ENCODE assay signal across 1 cellular context in the genomic region with DNA sequence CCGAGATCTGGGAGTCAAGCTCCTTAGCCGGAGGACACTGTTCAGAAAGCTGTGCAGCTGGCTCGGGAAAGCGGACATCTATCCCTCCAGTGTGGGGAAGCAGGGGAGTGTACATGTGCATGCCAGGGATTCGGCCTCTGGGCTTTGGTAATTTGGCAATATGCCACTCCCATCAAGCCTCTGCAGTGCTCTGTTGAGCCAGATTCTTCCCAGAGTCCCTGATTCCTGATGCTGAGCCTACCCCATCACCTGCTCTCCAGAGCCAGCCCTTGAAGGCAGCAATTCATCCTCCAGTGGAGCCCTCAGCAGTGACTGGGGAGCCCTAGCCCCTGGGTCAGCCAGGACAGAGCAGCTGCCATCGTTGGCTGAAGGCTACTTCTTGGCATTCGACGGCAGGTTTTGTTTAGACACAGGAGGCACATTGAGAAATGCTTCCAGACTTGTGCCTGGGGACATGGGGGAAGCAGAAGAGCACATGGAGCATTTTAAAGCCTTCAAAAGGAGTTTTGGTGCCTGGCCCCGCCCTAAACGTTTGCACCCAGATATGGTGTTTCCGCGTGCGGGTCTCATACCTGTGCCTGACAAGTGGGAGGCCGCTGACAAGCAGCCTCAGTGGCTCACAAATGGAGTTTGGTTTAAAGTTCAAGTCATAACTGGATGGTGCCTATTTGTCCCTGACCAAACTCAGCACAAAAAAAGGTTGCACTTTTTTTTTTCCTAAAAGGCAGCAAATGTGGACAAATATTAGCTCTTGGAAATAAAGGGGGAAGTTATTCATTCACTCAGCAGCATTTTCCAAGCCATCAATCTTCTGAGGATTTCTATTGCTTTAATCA.
TF ChIP-seq lines count a peak whose summit lies in the region.

No MANE protein-coding gene starts in this region.

TF ChIP-seq in SK-N-SH treated with all-trans-retinoic acid at 6 μM for 48 hours, 23 proteins besides CTCF, POLR2A, EP300 and RAD21 (continued from another document):
- TF ChIP-seq, protein P1, sequence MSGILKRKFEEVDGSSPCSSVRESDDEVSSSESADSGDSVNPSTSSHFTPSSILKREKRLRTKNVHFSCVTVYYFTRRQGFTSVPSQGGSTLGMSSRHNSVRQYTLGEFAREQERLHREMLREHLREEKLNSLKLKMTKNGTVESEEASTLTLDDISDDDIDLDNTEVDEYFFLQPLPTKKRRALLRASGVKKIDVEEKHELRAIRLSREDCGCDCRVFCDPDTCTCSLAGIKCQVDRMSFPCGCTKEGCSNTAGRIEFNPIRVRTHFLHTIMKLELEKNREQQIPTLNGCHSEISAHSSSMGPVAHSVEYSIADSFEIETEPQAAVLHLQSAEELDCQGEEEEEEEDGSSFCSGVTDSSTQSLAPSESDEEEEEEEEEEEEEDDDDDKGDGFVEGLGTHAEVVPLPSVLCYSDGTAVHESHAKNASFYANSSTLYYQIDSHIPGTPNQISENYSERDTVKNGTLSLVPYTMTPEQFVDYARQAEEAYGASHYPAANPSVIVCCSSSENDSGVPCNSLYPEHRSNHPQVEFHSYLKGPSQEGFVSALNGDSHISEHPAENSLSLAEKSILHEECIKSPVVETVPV (CRISPR knock-in tag; IDR thresholded peaks at IDR 0.05): no peak
- no peak for TF ChIP-seq SNAI2 (CRISPR knock-in tag; IDR thresholded peaks at IDR 0.05)
TF ChIP-seq in SK-N-SH treated with all-trans-retinoic acid at 6 μM for 48 hours: peak in this region for 3.
